ENCODE assay signal across 8 cellular contexts in genomic region chr13:49606747-49607648, GRCh38. TPM values are rescaled to one million over a fixed set of nuclear protein-coding genes. Genes with fewer than 3 reads are reported as not detected.
A peak's percentile ranks its signal among the peaks of the same experiment; 100 is the strongest.
DNase-seq lines count a peak whose midpoint lies in the region; ATAC-seq and TF ChIP-seq lines count a peak whose summit lies in the region.

No MANE protein-coding gene starts in this region.

- H3K4me3 ChIP-seq in CD4-positive, CD25-positive, alpha-beta regulatory T cell (ENCODE audit: low read depth, low read length): peak overlapping the region; percentile 81
- H3K4me3 ChIP-seq in lung: no peak overlapping the region

- peak overlapping the region; percentile 77 to 84 (median 80) for H3K27ac Mint-ChIP-seq in CD4-positive, CD25-positive, alpha-beta regulatory T cell

- no peaks in the 10 kb centered on the region for H3K36me3 ChIP-seq in CD4-positive, CD25-positive, alpha-beta regulatory T cell (ENCODE audit: control insufficient read depth, insufficient read depth, low read length)
- H3K36me3 ChIP-seq in lung (ENCODE audit: control insufficient read depth in 2 of 2, insufficient read depth in 2 of 2, low read length in 2 of 2): peaks cover 0 to 1% of the 10 kb centered on the region in 2 donors

- no peaks in the 10 kb centered on the region for H3K4me1 ChIP-seq in CD4-positive, CD25-positive, alpha-beta regulatory T cell (ENCODE audit: control insufficient read depth, insufficient read depth, low read length, poor library complexity, severe bottlenecking)
- H3K4me1 ChIP-seq in lung (ENCODE audit: control insufficient read depth in 2 of 2, insufficient read depth in 2 of 2, low read length in 2 of 2): peaks cover 1 to 2% of the 10 kb centered on the region in 2 donors

- WGBS in lung, 2 donors: 32 to 33% methylated on average over 15 of the region's 15 CpGs

- peak; percentile 66 to 86 (median 77) for DNase-seq in CD4-positive, CD25-positive, alpha-beta regulatory T cell
- peak; percentile 69 for DNase-seq in NCI-H774 (lab: John Stamatoyannopoulos, UW)
- DNase-seq in activated CD4-positive, alpha-beta T cell treated with anti-CD3 and anti-CD28 coated beads, Interleukin-2, amount 50 U/mL, for 24 hours (ENCODE audit: low read depth in 1 of 2, low spot score in 1 of 2): peak; percentile 55 to 72
- peak; percentile 93 for DNase-seq in dermis blood vessel endothelial cell
- DNase-seq in lung (ENCODE audit: low spot score): peak; percentile 88
- peak; percentile 66 to 74 for DNase-seq in stimulated activated CD4-positive, alpha-beta T cell treated with anti-CD3 and anti-CD28 coated beads, Interleukin-4, amount 100 ng/mL, for 48 hours (ENCODE audit: low read depth in 2 of 2)

- H3K4me1 Mint-ChIP-seq in CD4-positive, CD25-positive, alpha-beta regulatory T cell: peaks cover 0 to 8% (median 4%) of the 10 kb centered on the region in 4 donors

- peak; percentile 93 to 97 for ATAC-seq in CD4-positive, CD25-positive, alpha-beta regulatory T cell (ENCODE audit: low read depth in 2 of 2)
- ATAC-seq in GM19455 (IDR thresholded peaks at IDR 0.05; ENCODE audit: unreplicated experiment) (peak; percentile 91), HG03575 (IDR thresholded peaks at IDR 0.05; ENCODE audit: extremely low read depth, insufficient number of reproducible peaks, low FRiP score, unreplicated experiment) (peak; percentile 71), lung (ENCODE audit: insufficient read depth, low FRiP score) (peak; percentile 98)

- TF ChIP-seq CTCF in lung (IDR thresholded peaks at IDR 0.05; ENCODE audit: control extremely low read depth, extremely low read depth): peak; percentile 90

- no peaks in the 10 kb centered on the region for H3K9me3 ChIP-seq in CD4-positive, CD25-positive, alpha-beta regulatory T cell (ENCODE audit: control insufficient read depth in 2 of 2, low read length in 2 of 2)
- H3K9me3 ChIP-seq in lung (ENCODE audit: control insufficient read depth in 2 of 2, insufficient read depth in 1 of 2, low read length in 1 of 2): no peaks in the 10 kb centered on the region

- H3K27ac ChIP-seq in CD4-positive, CD25-positive, alpha-beta regulatory T cell (ENCODE audit: insufficient read depth, low read length, poor library complexity, severe bottlenecking): no peak overlapping the region
- no peak overlapping the region for H3K27ac ChIP-seq in lung (ENCODE audit: low read depth in 1 of 2, low read length in 1 of 2)

- peaks cover 0 to 4% (median 0%) of the 10 kb centered on the region in 7 donors for H3K9me3 Mint-ChIP-seq in CD4-positive, CD25-positive, alpha-beta regulatory T cell

- no peaks in the 10 kb centered on the region for H3K36me3 Mint-ChIP-seq in CD4-positive, CD25-positive, alpha-beta regulatory T cell

- peak overlapping the region; percentile 33 to 95 (median 87) for H3K4me3 Mint-ChIP-seq in CD4-positive, CD25-positive, alpha-beta regulatory T cell

- H3K27me3 Mint-ChIP-seq in CD4-positive, CD25-positive, alpha-beta regulatory T cell: peaks cover 9% of the 10 kb centered on the region

- H3K27me3 ChIP-seq in CD4-positive, CD25-positive, alpha-beta regulatory T cell (ENCODE audit: control insufficient read depth, insufficient read depth, low read length): no peaks in the 10 kb centered on the region
- no peaks in the 10 kb centered on the region for H3K27me3 ChIP-seq in lung (ENCODE audit: control insufficient read depth, insufficient read depth)

RNA-seq across cellular contexts. Expression of gene ARL11, which starts 21.3 kb away (rescaled TPM):
- total RNA-seq in CD4-positive, CD25-positive, alpha-beta regulatory T cell: 0.17 TPM
- polyA plus RNA-seq in CD4-positive, CD25-positive, alpha-beta regulatory T cell: 1 to 10 TPM in 1 of 4 donors, under 1 TPM in 3; 0.14 to 1.9 (median 0.45) TPM
- 0.09 and 0.51 TPM in 2 replicates for total RNA-seq in dermis blood vessel endothelial cell
- 1 to 10 TPM; 1.1 to 5.8 TPM for total RNA-seq in lung
- 1 to 10 TPM; 3.0 to 8.9 TPM for polyA plus RNA-seq in lung

RNA-seq across cellular contexts. Expression of gene RCBTB1, which starts 21.6 kb away (rescaled TPM):
- total RNA-seq in CD4-positive, CD25-positive, alpha-beta regulatory T cell: 46.0 TPM
- 10 to 100 TPM; 13.1 to 19.4 (median 16.9) TPM for polyA plus RNA-seq in CD4-positive, CD25-positive, alpha-beta regulatory T cell
- total RNA-seq in dermis blood vessel endothelial cell (24.5 and 26.0 TPM in 2 replicates), lung (10 to 100 TPM; 22.8 to 25.4 TPM)
- 10 to 100 TPM; 12.0 to 12.8 TPM for polyA plus RNA-seq in lung
